In the genomic region with DNA sequence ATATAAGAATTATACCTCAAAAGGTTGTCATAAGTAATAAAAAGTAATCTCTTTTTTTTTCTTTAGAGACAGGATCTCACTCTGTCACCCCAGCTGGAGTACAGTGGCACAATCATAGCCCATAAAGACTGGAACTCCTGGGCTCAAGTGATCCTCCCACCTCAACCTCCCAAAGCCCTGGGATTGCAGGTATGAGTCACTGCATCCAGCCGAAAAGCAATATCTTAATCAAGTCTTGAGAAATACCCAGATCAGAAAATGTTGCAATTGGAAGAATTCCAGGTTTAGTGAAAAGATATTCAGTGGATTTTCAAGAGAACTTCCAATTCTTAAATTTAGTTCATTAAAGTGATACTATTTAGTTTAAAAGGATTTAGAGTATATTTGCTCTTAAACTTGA, we compare ENCODE assay signal across 26 cellular contexts. TPM values are rescaled to one million over a fixed set of nuclear protein-coding genes. Genes with fewer than 3 reads are reported as not detected.
DNase-seq lines count a peak whose midpoint lies in the region; ATAC-seq and TF ChIP-seq lines count a peak whose summit lies in the region.
"Had no signal": no experiment of that assay in that cellular context is flagged by ENCODE, and none has a peak within 500 bp of the region (broad histone marks: within the 10 kb centered on the region; RNA-seq: fewer than 3 reads in every experiment).

No MANE protein-coding gene starts in this region.

- CTCF ChIA-PET in mammary epithelial cell (lab: Charles Lee; ENCODE audit: low non-redundant PET): no interaction called here
- CTCF ChIA-PET in naive thymus-derived CD4-positive, alpha-beta T cell (lab: Charles Lee): no interaction called here

- TF ChIP-seq CTCF in mammary epithelial cell (conservative IDR thresholded peaks at IDR 0.05 in 1 of 2, IDR thresholded peaks at IDR 0.05 in 1 of 2; ENCODE audit: extremely low read depth in 1 of 2, insufficient read depth in 1 of 2, low read depth in 1 of 2, low read length in 2 of 2) (no peak), foreskin fibroblast (IDR thresholded peaks at IDR 0.05; ENCODE audit: low read depth, low read length) (no peak), Peyer's patch (IDR thresholded peaks at IDR 0.05) (no peak)

- no peaks in the 10 kb centered on the region for H4K20me1 ChIP-seq in mammary epithelial cell (ENCODE audit: insufficient read depth, low read length)

- no peak overlapping the region for H3K27ac Mint-ChIP-seq in naive thymus-derived CD4-positive, alpha-beta T cell
- H3K27ac Mint-ChIP-seq: activated CD4-positive, alpha-beta memory T cell treated with anti-CD3 and anti-CD28 coated beads for 36 hours; activated naive CD4-positive, alpha-beta T cell treated with anti-CD3 and anti-CD28 coated beads, Interleukin-2, amount 10 ng/mL, durations not matched to agents 7 days and 5 days; T-helper 17 cell had no signal

- H3K36me3 Mint-ChIP-seq in naive thymus-derived CD4-positive, alpha-beta T cell: peaks cover 0 to 45% (median 23%) of the 10 kb centered on the region in 5 donors
- H3K36me3 Mint-ChIP-seq: activated naive CD4-positive, alpha-beta T cell treated with anti-CD3 and anti-CD28 coated beads, Interleukin-2, amount 10 ng/mL, durations not matched to agents 7 days and 5 days had no signal

- intact Hi-C loops in Right ventricle myocardium superior (cut with DNase I): no loop called here
- intact Hi-C loops in cardiac septum (cut with DNase I): no loop called here
- intact Hi-C loops in mammary epithelial cell (cut with micrococcal nuclease): no loop called here
- intact Hi-C loops in naive thymus-derived CD4-positive, alpha-beta T cell (cut with micrococcal nuclease): loop anchor here in 1 of 2 donors (2.0 kb wide), 1 partner anchor 67 kb away; no protein-coding TSS in a partner anchor

- no TSS peak for BruUV-seq in mammary epithelial cell (replicated peaks; lab: Mats Ljungman, UMichigan)

- no peaks in the 10 kb centered on the region for H3K4me1 Mint-ChIP-seq in naive thymus-derived CD4-positive, alpha-beta T cell
- H3K4me1 Mint-ChIP-seq: activated naive CD4-positive, alpha-beta T cell treated with anti-CD3 and anti-CD28 coated beads, Interleukin-2, amount 10 ng/mL, durations not matched to agents 7 days and 5 days; neural crest cell; T-helper 17 cell had no signal

- peaks cover 4% of the 10 kb centered on the region for H3K9me3 ChIP-seq in mammary epithelial cell (replicated peaks; ENCODE audit: insufficient read depth, low read length)
- H3K9me3 ChIP-seq in naive thymus-derived CD4-positive, alpha-beta T cell (ENCODE audit: control insufficient read depth in 2 of 3, low read length in 3 of 3): no peaks in the 10 kb centered on the region
- peaks cover 0 to 4% (median 0%) of the 10 kb centered on the region in 4 donors for H3K9me3 ChIP-seq in Peyer's patch
- H3K9me3 ChIP-seq: gastrocnemius medialis, prostate gland had no signal

- WGBS in mammary epithelial cell (ENCODE audit: low coverage, missing lambda C conversion rate): 7% methylated on average over 1 of the region's 1 CpG

- no peaks in the 10 kb centered on the region for H3K79me2 ChIP-seq in mammary epithelial cell (ENCODE audit: insufficient read depth, low read length)

- H2AFZ ChIP-seq in mammary epithelial cell (ENCODE audit: low read depth, low read length): no peak overlapping the region

- POLR2A ChIA-PET in naive thymus-derived CD4-positive, alpha-beta T cell (lab: Charles Lee): no interaction called here

- H3K27ac ChIP-seq in mammary epithelial cell (ENCODE audit: insufficient read depth, low read depth, low read length) (no peak overlapping the region), Peyer's patch (no peak overlapping the region)
- no peak overlapping the region for H3K27ac ChIP-seq in naive thymus-derived CD4-positive, alpha-beta T cell (ENCODE audit: low read depth, low read length)
- H3K27ac ChIP-seq: A549, C4-2B, gastrocnemius medialis, prostate gland, upper lobe of left lung, WERI-Rb-1 had no signal

- H3K36me3 ChIP-seq in mammary epithelial cell (ENCODE audit: insufficient read depth, low read length): no peaks in the 10 kb centered on the region
- no peaks in the 10 kb centered on the region for H3K36me3 ChIP-seq in naive thymus-derived CD4-positive, alpha-beta T cell (ENCODE audit: control insufficient read depth in 2 of 3, insufficient read depth in 3 of 3, low read length in 3 of 3)
- no peaks in the 10 kb centered on the region for H3K36me3 ChIP-seq in Peyer's patch
- H3K36me3 ChIP-seq: prostate gland, WERI-Rb-1 had no signal

- H3K9ac ChIP-seq in mammary epithelial cell (ENCODE audit: insufficient read depth, low read length): no peak overlapping the region

- no peak for TF ChIP-seq POLR2A in Peyer's patch (IDR thresholded peaks at IDR 0.05)

- ATAC-seq in Right ventricle myocardium superior (ENCODE audit: poor library complexity): peak; percentile 53
- ATAC-seq in naive thymus-derived CD4-positive, alpha-beta T cell: no peak
- no peak for ATAC-seq in HG02678 (IDR thresholded peaks at IDR 0.05; ENCODE audit: unreplicated experiment)
- ATAC-seq: A549, T-helper 17 cell had no signal

- dilution Hi-C loops in mammary epithelial cell (cut with HindIII; ENCODE audit: low sequenced_read_pairs): no loop called here

- in situ Hi-C loops in mammary epithelial cell (cut with MboI; ENCODE audit: low sequenced_read_pairs in 2 of 2): no loop called here

- no peak overlapping the region for H3K4me3 Mint-ChIP-seq in naive thymus-derived CD4-positive, alpha-beta T cell
- H3K4me3 Mint-ChIP-seq: activated CD4-positive, alpha-beta memory T cell treated with anti-CD3 and anti-CD28 coated beads for 36 hours; activated naive CD4-positive, alpha-beta T cell treated with anti-CD3 and anti-CD28 coated beads, Interleukin-2, amount 10 ng/mL, durations not matched to agents 7 days and 5 days; neural crest cell; T-helper 17 cell had no signal

- H3K4me3 ChIP-seq in mammary epithelial cell (replicated peaks in 1 of 3; ENCODE audit: insufficient read depth in 1 of 3, low read depth in 2 of 3, low read length in 3 of 3) (no peak overlapping the region), foreskin fibroblast (ENCODE audit: low read depth in 1 of 2, low read length in 2 of 2) (no peak overlapping the region), Peyer's patch (no peak overlapping the region)
- no peak overlapping the region for H3K4me3 ChIP-seq in naive thymus-derived CD4-positive, alpha-beta T cell (ENCODE audit: low read length)
- H3K4me3 ChIP-seq: A549, gastrocnemius medialis, prostate gland, upper lobe of left lung had no signal

- H3K9me3 Mint-ChIP-seq in naive thymus-derived CD4-positive, alpha-beta T cell: peaks cover 0 to 25% (median 8%) of the 10 kb centered on the region in 11 donors
- H3K9me3 Mint-ChIP-seq: activated naive CD4-positive, alpha-beta T cell treated with anti-CD3 and anti-CD28 coated beads, Interleukin-2, amount 10 ng/mL, durations not matched to agents 7 days and 5 days had no signal

- H3K4me1 ChIP-seq in mammary epithelial cell (ENCODE audit: insufficient read depth, low read length): peaks cover 3% of the 10 kb centered on the region
- no peaks in the 10 kb centered on the region for H3K4me1 ChIP-seq in naive thymus-derived CD4-positive, alpha-beta T cell (ENCODE audit: control insufficient read depth in 2 of 2, insufficient read depth in 2 of 2, low read length in 2 of 2)
- H3K4me1 ChIP-seq in Peyer's patch: no peaks in the 10 kb centered on the region
- H3K4me1 ChIP-seq: A549, gastrocnemius medialis, prostate gland, upper lobe of left lung had no signal

- peaks cover 0 to 4% (median 0%) of the 10 kb centered on the region in 5 donors for H3K27me3 Mint-ChIP-seq in naive thymus-derived CD4-positive, alpha-beta T cell
- H3K27me3 Mint-ChIP-seq: activated CD4-positive, alpha-beta memory T cell treated with anti-CD3 and anti-CD28 coated beads for 36 hours; activated naive CD4-positive, alpha-beta T cell treated with anti-CD3 and anti-CD28 coated beads, Interleukin-2, amount 10 ng/mL, durations not matched to agents 7 days and 5 days; T-helper 17 cell had no signal

- H3K27me3 ChIP-seq in mammary epithelial cell (ENCODE audit: insufficient read depth, low read length) (no peaks in the 10 kb centered on the region), Peyer's patch (no peaks in the 10 kb centered on the region)
- H3K27me3 ChIP-seq in naive thymus-derived CD4-positive, alpha-beta T cell (ENCODE audit: control insufficient read depth in 2 of 2, insufficient read depth in 2 of 2, low read length in 2 of 2): no peaks in the 10 kb centered on the region
- H3K27me3 ChIP-seq: gastrocnemius medialis, upper lobe of left lung had no signal

- no peak overlapping the region for H3K4me2 ChIP-seq in mammary epithelial cell (ENCODE audit: insufficient read depth, low read depth, low read length)
- H3K4me2 ChIP-seq: A549 had no signal

- no peak for DNase-seq in Right ventricle myocardium superior
- no peak for DNase-seq in cardiac septum (ENCODE audit: low spot score)
- DNase-seq in mammary epithelial cell: peak; percentile 56
- DNase-seq in foreskin fibroblast: peak; percentile 64 to 75
- no peak for DNase-seq in naive thymus-derived CD4-positive, alpha-beta T cell
- DNase-seq in Peyer's patch: no peak
- no peak for DNase-seq in SHP77 (lab: John Stamatoyannopoulos, UW)
- DNase-seq: activated CD4-positive, alpha-beta memory T cell treated with anti-CD3 and anti-CD28 coated beads for 36 hours; activated naive CD4-positive, alpha-beta T cell treated with anti-CD3 and anti-CD28 coated beads, Interleukin-2, amount 10 ng/mL, durations not matched to agents 7 days and 5 days; activated T-cell treated with anti-CD3 and anti-CD28 coated beads, Interleukin-2, amount 50 U/mL, for 1 hour; GF-D8; left cardiac atrium; midbrain; NCI-H1436; NCI-H2171 treated with DMSO at 0.1 percent for 48 hours; NCI-H774; stimulated activated CD4-positive, alpha-beta T cell treated with anti-CD3 and anti-CD28 coated beads, Interleukin-4, amount 100 ng/mL, for 24 hours; T-helper 17 cell; upper lobe of left lung; WERI-Rb-1 had no signal

RNA-seq across cellular contexts. Expression of a gene that starts 40.9 kb away (rescaled TPM):
- total RNA-seq in Right ventricle myocardium superior: 4.9 TPM
- total RNA-seq in cardiac septum: 5.4 TPM
- 1 to 10 TPM in 1 of 2 donors, under 1 TPM in 1; 0.67 to 1.6 TPM for total RNA-seq in mammary epithelial cell
- polyA plus RNA-seq in mammary epithelial cell: 1.3 TPM
- not detected for polyA minus RNA-seq in mammary epithelial cell
- 10 to 100 TPM in 3 of 5 experiments, 1 to 10 TPM in 2; 8.5 to 11.3 (median 10.9) TPM for total RNA-seq in naive thymus-derived CD4-positive, alpha-beta T cell
- polyA plus RNA-seq in naive thymus-derived CD4-positive, alpha-beta T cell: 10 to 100 TPM; 10.7 to 15.3 TPM
- 10 to 100 TPM in 2 of 4 donors, 1 to 10 TPM in 1, not detected in 1; 9.9 to 14.1 (median 12.1) TPM for total RNA-seq in Peyer's patch

RNA-seq across cellular contexts. Expression of a gene that starts 43.8 kb away (rescaled TPM):
- total RNA-seq in Right ventricle myocardium superior: 93.2 TPM
- 123 TPM for total RNA-seq in cardiac septum
- 1 to 10 TPM in 1 of 2 donors, under 1 TPM in 1; 0.19 to 3.7 TPM for total RNA-seq in mammary epithelial cell
- polyA plus RNA-seq in mammary epithelial cell: 0.03 TPM
- polyA minus RNA-seq in mammary epithelial cell: 1.1 TPM
- 1 to 10 TPM in 2 of 5 experiments, under 1 TPM in 3; 0.85 to 2.5 (median 0.92) TPM for total RNA-seq in naive thymus-derived CD4-positive, alpha-beta T cell
- polyA plus RNA-seq in naive thymus-derived CD4-positive, alpha-beta T cell: 1 to 10 TPM in 1 of 2 donors, not detected in 1; 1.1 TPM
- total RNA-seq in Peyer's patch: 10 to 100 TPM in 3 of 4 donors, 1 to 10 TPM in 1; 9.9 to 42.4 (median 40.2) TPM

Comparison
In these comparisons a context has a peak if more than half of its experiments do, and no peak if none do; other contexts are left out.
1. DNase-seq: peak in mammary epithelial cell (single experiment) and foreskin fibroblast (2 of 2); none in Right ventricle myocardium superior (single experiment), cardiac septum (single experiment), naive thymus-derived CD4-positive, alpha-beta T cell (0 of 9), Peyer's patch (0 of 3) and SHP77 (0 of 2).